34 cellular contexts compared by ENCODE assay signal in genomic region chr12:115101518-115101917, GRCh38.
DNase-seq lines count a peak whose midpoint lies in the region; ATAC-seq and TF ChIP-seq lines count a peak whose summit lies in the region.
"Had no signal": no experiment of that assay in that cellular context is flagged by ENCODE, and none has a peak within 500 bp of the region (broad histone marks: within the 10 kb centered on the region; RNA-seq: fewer than 3 reads in every experiment).

No MANE protein-coding gene starts in this region.

- H3K9me3 ChIP-seq in PC-3 (ENCODE audit: low read length) (no peaks in the 10 kb centered on the region), osteoblast (ENCODE audit: low read depth, low read length) (no peaks in the 10 kb centered on the region), tibial nerve (peaks cover 0 to 5% (median 0%) of the 10 kb centered on the region in 4 donors), PC-9 (ENCODE audit: insufficient read depth, low read depth) (no peaks in the 10 kb centered on the region)
- H3K9me3 ChIP-seq: BE2C; BLaER1; BLaER1 treated with 17β-estradiol and CSF1 and Interleukin-3, amounts not matched to agents 10 nM and 100 nM had no signal

- H3K9me3 Mint-ChIP-seq in mesothelial cell of epicardium (peaks cover 22% of the 10 kb centered on the region), nephron (peaks cover 9% of the 10 kb centered on the region), immature natural killer cell (peaks cover 2 to 21% (median 5%) of the 10 kb centered on the region in 6 donors)

- H2AFZ ChIP-seq in PC-3 (ENCODE audit: low read length) (no peak overlapping the region), osteoblast (ENCODE audit: low read length) (no peak overlapping the region), PC-9 (no peak overlapping the region)

- H3K9me2 ChIP-seq in PC-3 (replicated peaks; ENCODE audit: low read length) (no peaks in the 10 kb centered on the region), PC-9 (ENCODE audit: insufficient read depth) (no peaks in the 10 kb centered on the region)

- H3K79me2 ChIP-seq in PC-3 (ENCODE audit: low read length): no peaks in the 10 kb centered on the region
- no peaks in the 10 kb centered on the region for H3K79me2 ChIP-seq in osteoblast (ENCODE audit: insufficient read depth, low read length)
- no peaks in the 10 kb centered on the region for H3K79me2 ChIP-seq in PC-9 (ENCODE audit: low read depth)

- H3K36me3 Mint-ChIP-seq in mesothelial cell of epicardium: peaks cover 35% of the 10 kb centered on the region
- H3K36me3 Mint-ChIP-seq in nephron (ENCODE audit: low read depth): no peaks in the 10 kb centered on the region
- H3K36me3 Mint-ChIP-seq in immature natural killer cell: peaks cover 0 to 4% (median 0%) of the 10 kb centered on the region in 3 donors
- H3K36me3 Mint-ChIP-seq: CD14-positive monocyte; CD4-positive, alpha-beta memory T cell; CD4-positive, CD25-positive, alpha-beta regulatory T cell; CD8-positive, alpha-beta T cell had no signal

- CTCF ChIA-PET in PC-3 (lab: Charles Lee): no interaction called here
- CTCF ChIA-PET in PC-9 (lab: Charles Lee): no interaction called here

- BruUV-seq in PC-3 (replicated peaks; lab: Mats Ljungman, UMichigan) (no TSS peak), PC-9 (replicated peaks; lab: Mats Ljungman, UMichigan) (no TSS peak)

- no peak for TF ChIP-seq POLR2A in tibial nerve (IDR thresholded peaks at IDR 0.05)

- peaks cover 5% of the 10 kb centered on the region for H3K4me1 ChIP-seq in PC-3 (ENCODE audit: insufficient read depth, low read length)
- peaks cover 8% of the 10 kb centered on the region for H3K4me1 ChIP-seq in osteoblast (ENCODE audit: insufficient read depth, low read length)
- H3K4me1 ChIP-seq in tibial nerve: no peaks in the 10 kb centered on the region
- H3K4me1 ChIP-seq in PC-9 (replicated peaks; ENCODE audit: insufficient read depth): no peaks in the 10 kb centered on the region
- H3K4me1 ChIP-seq: A549, BLaER1, Caco-2 had no signal

- H3K27me3 Mint-ChIP-seq in mesothelial cell of epicardium (ENCODE audit: low read depth): no peaks in the 10 kb centered on the region
- peaks cover 16% of the 10 kb centered on the region for H3K27me3 Mint-ChIP-seq in nephron (ENCODE audit: low read depth)
- H3K27me3 Mint-ChIP-seq in immature natural killer cell (ENCODE audit: low read depth in 3 of 3): peaks cover 0 to 1% (median 0%) of the 10 kb centered on the region in 3 donors
- H3K27me3 Mint-ChIP-seq: B cell; CD4-positive, alpha-beta memory T cell; CD4-positive, alpha-beta T cell; CD4-positive, CD25-positive, alpha-beta regulatory T cell; CD8-positive, alpha-beta memory T cell had no signal

- no peak overlapping the region for H3K27ac ChIP-seq in PC-3 (ENCODE audit: low read length)
- H3K27ac ChIP-seq in osteoblast (ENCODE audit: low read depth, low read length): no peak overlapping the region
- no peak overlapping the region for H3K27ac ChIP-seq in tibial nerve
- H3K27ac ChIP-seq in PC-9: no peak overlapping the region
- H3K27ac ChIP-seq: 22Rv1; A549; BLaER1; BLaER1 treated with 17β-estradiol and CSF1 and Interleukin-3, amounts not matched to agents 10 nM and 100 nM had no signal

- DNase-seq in PC-3 (peak; percentile 50), mesothelial cell of epicardium (ENCODE audit: low spot score in 2 of 2, unreplicated experiment in 2 of 2) (no peak), osteoblast (ENCODE audit: insufficient read length, low spot score, missing footprints) (peak; percentile 5), tibial nerve (ENCODE audit: low spot score in 2 of 2) (no peak), H7 (no peak), immature natural killer cell (no peak), PC-9 (no peak)
- DNase-seq: 8988T; ACHN; AML-193; BE2C; C1 segment of cervical spinal cord; Caco-2; Calu3; CD4-positive, alpha-beta memory T cell; CD4-positive, alpha-beta T cell; CD4-positive, CD25-positive, alpha-beta regulatory T cell; CD8-positive, alpha-beta memory T cell; CD8-positive, alpha-beta T cell; COR-L47; DMS 273 treated with DMSO at 0.1 percent for 48 hours; DMS153; DMS53; DMS79; DMS79 treated with DMSO at 0.1 percent for 48 hours; DND-41; EL had no signal

- H3K4me2 ChIP-seq in PC-3 (ENCODE audit: low read length) (peak overlapping the region; percentile 11; the same call in 1 of the 2 replicates), osteoblast (ENCODE audit: insufficient read depth, low read length) (no peak overlapping the region), PC-9 (no peak overlapping the region)
- H3K4me2 ChIP-seq: A549; BLaER1; BLaER1 treated with 17β-estradiol and CSF1 and Interleukin-3, amounts not matched to agents 10 nM and 100 nM had no signal

- H4K20me1 ChIP-seq in PC-3 (ENCODE audit: low read length): no peaks in the 10 kb centered on the region
- H4K20me1 ChIP-seq in osteoblast (ENCODE audit: insufficient read depth, low read length): no peaks in the 10 kb centered on the region
- H4K20me1 ChIP-seq in PC-9 (ENCODE audit: insufficient read depth): no peaks in the 10 kb centered on the region
- H4K20me1 ChIP-seq: BLaER1; BLaER1 treated with 17β-estradiol and CSF1 and Interleukin-3, amounts not matched to agents 10 nM and 100 nM had no signal

- H3K4me3 ChIP-seq in PC-3 (ENCODE audit: low read length) (no peak overlapping the region), osteoblast (ENCODE audit: insufficient read depth, low read length) (no peak overlapping the region), tibial nerve (no peak overlapping the region), H7 (ENCODE audit: insufficient read depth, low read depth, low read length) (no peak overlapping the region), PC-9 (no peak overlapping the region)
- H3K4me3 ChIP-seq: A549; BLaER1; BLaER1 treated with 17β-estradiol and CSF1 and Interleukin-3, amounts not matched to agents 10 nM and 100 nM had no signal

- ATAC-seq in PC-3: peak; percentile 90
- ATAC-seq: A549; CD8-positive, alpha-beta T cell had no signal

- no peaks in the 10 kb centered on the region for H3F3A ChIP-seq in PC-3 (ENCODE audit: low read length, unreplicated experiment)
- H3F3A ChIP-seq in PC-9 (ENCODE audit: insufficient read depth, low read depth): no peaks in the 10 kb centered on the region

- TF ChIP-seq CTCF in PC-3 (conservative IDR thresholded peaks at IDR 0.05; ENCODE audit: low read depth, low read length) (no peak), mesothelial cell of epicardium (IDR thresholded peaks at IDR 0.05; ENCODE audit: unreplicated experiment) (no peak), nephron (IDR thresholded peaks at IDR 0.05; ENCODE audit: unreplicated experiment in 3 of 3) (no peak), osteoblast (IDR thresholded peaks at IDR 0.05; ENCODE audit: extremely low read depth, low read depth, low read length) (no peak), tibial nerve (IDR thresholded peaks at IDR 0.05) (no peak), PC-9 (conservative IDR thresholded peaks at IDR 0.05) (no peak)

- TF ChIP-seq EP300 in tibial nerve (IDR thresholded peaks at IDR 0.05): no peak

- H3K27ac Mint-ChIP-seq in mesothelial cell of epicardium (peak overlapping the region; percentile 60), nephron (peak overlapping the region; percentile 80 to 94 (median 84)), immature natural killer cell (no peak overlapping the region)
- H3K27ac Mint-ChIP-seq: B cell; CD14-positive monocyte; CD4-positive, alpha-beta T cell; CD4-positive, CD25-positive, alpha-beta regulatory T cell; CD8-positive, alpha-beta memory T cell; CD8-positive, alpha-beta T cell had no signal

- H3K27me3 ChIP-seq in PC-3 (ENCODE audit: low read length): no peaks in the 10 kb centered on the region
- no peaks in the 10 kb centered on the region for H3K27me3 ChIP-seq in osteoblast (ENCODE audit: insufficient read depth, low read length)
- no peaks in the 10 kb centered on the region for H3K27me3 ChIP-seq in tibial nerve
- no peaks in the 10 kb centered on the region for H3K27me3 ChIP-seq in H7 (ENCODE audit: control insufficient read depth, insufficient read depth, low read length)
- H3K27me3 ChIP-seq in PC-9 (ENCODE audit: insufficient read depth, low read depth): no peaks in the 10 kb centered on the region; the same call in 1 of the 2 replicates
- H3K27me3 ChIP-seq: BE2C; BLaER1; BLaER1 treated with 17β-estradiol and CSF1 and Interleukin-3, amounts not matched to agents 10 nM and 100 nM had no signal

- POLR2A ChIA-PET in PC-3 (lab: Charles Lee; ENCODE audit: unreplicated experiment): no interaction called here
- POLR2A ChIA-PET in PC-9 (lab: Charles Lee; ENCODE audit: unreplicated experiment): no interaction called here

- intact Hi-C loops in PC-3 (cut with micrococcal nuclease) (no loop called here), PC-9 (cut with micrococcal nuclease; ENCODE audit: unreplicated experiment) (no loop called here)

- peaks cover 31% of the 10 kb centered on the region for H3K4me1 Mint-ChIP-seq in mesothelial cell of epicardium
- H3K4me1 Mint-ChIP-seq in nephron: peaks cover 49% of the 10 kb centered on the region
- no peaks in the 10 kb centered on the region for H3K4me1 Mint-ChIP-seq in immature natural killer cell
- H3K4me1 Mint-ChIP-seq: B cell; CD14-positive monocyte; CD4-positive, alpha-beta memory T cell; CD8-positive, alpha-beta memory T cell had no signal

- H3K4me3 Mint-ChIP-seq in mesothelial cell of epicardium (no peak overlapping the region), nephron (no peak overlapping the region), immature natural killer cell (no peak overlapping the region)
- H3K4me3 Mint-ChIP-seq: B cell; CD14-positive monocyte; CD4-positive, alpha-beta memory T cell; CD4-positive, alpha-beta T cell; CD4-positive, CD25-positive, alpha-beta regulatory T cell; CD8-positive, alpha-beta memory T cell; CD8-positive, alpha-beta T cell had no signal

- no peak overlapping the region for H3K9ac ChIP-seq in PC-3 (ENCODE audit: low read length)
- H3K9ac ChIP-seq: BLaER1; BLaER1 treated with 17β-estradiol and CSF1 and Interleukin-3, amounts not matched to agents 10 nM and 100 nM had no signal

- H3K36me3 ChIP-seq in PC-3 (ENCODE audit: low read depth, low read length): no peaks in the 10 kb centered on the region
- no peaks in the 10 kb centered on the region for H3K36me3 ChIP-seq in osteoblast (ENCODE audit: insufficient read depth, low read length)
- no peaks in the 10 kb centered on the region for H3K36me3 ChIP-seq in tibial nerve
- H3K36me3 ChIP-seq in H7 (replicated peaks; ENCODE audit: control insufficient read depth, insufficient read depth, low read length): no peaks in the 10 kb centered on the region
- H3K36me3 ChIP-seq in PC-9 (ENCODE audit: low read depth): no peaks in the 10 kb centered on the region
- H3K36me3 ChIP-seq: BE2C; BLaER1; BLaER1 treated with 17β-estradiol and CSF1 and Interleukin-3, amounts not matched to agents 10 nM and 100 nM had no signal

- 89 to 95% methylated on average over 1 of the region's 1 CpG for WGBS in tibial nerve, 2 donors

Comparison
In these comparisons a context has a peak if more than half of its experiments do, and no peak if none do; other contexts are left out.
1. DNase-seq: peak in PC-3 (single experiment) and osteoblast (single experiment); none in mesothelial cell of epicardium (0 of 2), tibial nerve (0 of 2), H7 (single experiment), immature natural killer cell (0 of 3) and PC-9 (0 of 2).
2. H3K27ac Mint-ChIP-seq: peak in mesothelial cell of epicardium (single experiment) and nephron (3 of 3); none in immature natural killer cell (0 of 6).